ENCODE assay signal across 8 cellular contexts in the genomic region with DNA sequence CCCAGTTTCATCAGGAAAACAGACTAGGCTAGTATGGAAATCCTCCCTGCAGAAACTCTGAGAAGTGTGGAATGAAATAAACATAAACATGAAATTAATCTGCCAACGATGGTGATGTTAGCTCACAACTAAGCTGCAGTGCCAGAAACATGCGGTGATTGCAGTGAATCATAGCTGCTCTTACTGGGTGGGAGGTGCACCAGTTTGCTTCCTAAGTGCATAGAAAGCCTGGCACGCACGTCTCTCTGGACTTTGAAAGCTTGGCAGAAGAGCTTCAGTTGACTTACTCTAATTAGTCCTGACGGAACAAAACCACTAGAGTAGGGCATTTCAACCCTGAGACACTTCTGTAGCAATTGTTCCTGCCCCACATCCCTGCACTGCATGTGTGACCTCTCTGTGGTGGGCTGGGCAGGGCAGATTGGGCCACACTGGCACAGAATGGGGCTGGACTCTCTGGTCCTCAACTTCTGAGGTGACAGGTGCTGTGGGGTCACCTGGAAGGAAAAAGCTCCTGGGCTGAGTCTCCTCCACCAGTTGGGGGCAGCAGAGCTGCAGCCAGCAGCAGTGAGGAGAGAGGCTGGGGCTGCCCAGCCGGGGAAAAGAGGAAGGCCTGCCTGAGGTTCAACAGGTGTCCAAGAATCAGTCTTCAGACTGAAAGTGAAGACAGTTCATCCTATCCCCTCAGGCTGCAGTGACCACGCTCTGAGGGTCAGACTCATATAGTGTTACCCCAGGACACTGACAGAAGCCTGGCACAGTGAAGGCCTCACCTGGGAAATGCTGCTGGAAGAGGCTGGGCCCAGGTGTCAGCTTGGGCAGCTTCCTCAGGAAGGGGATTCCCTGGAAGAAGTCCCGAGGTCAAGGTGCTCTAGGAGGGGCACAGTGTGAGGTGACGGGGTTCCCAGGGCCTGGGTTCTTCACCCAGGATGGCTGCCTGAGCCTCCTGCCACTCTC. TPM values are rescaled to one million over a fixed set of nuclear protein-coding genes. Genes with fewer than 3 reads are reported as not detected.
A peak's percentile ranks its signal among the peaks of the same experiment; 100 is the strongest.
DNase-seq lines count a peak whose midpoint lies in the region; ATAC-seq, FAIRE-seq and TF ChIP-seq lines count a peak whose summit lies in the region.

No MANE protein-coding gene starts in this region.

- no peaks in the 10 kb centered on the region for H3K27me3 Mint-ChIP-seq in activated T-helper 17 cell treated with anti-CD3 and anti-CD28 coated beads, Interleukin-2, amount 50 U/mL, for 72 hours

- no peaks in the 10 kb centered on the region for H3K9me3 ChIP-seq in pancreas

- no peak overlapping the region for H3K27ac ChIP-seq in pancreas

- no peaks in the 10 kb centered on the region for H3K36me3 Mint-ChIP-seq in activated T-helper 17 cell treated with anti-CD3 and anti-CD28 coated beads, Interleukin-2, amount 50 U/mL, for 72 hours (ENCODE audit: low read depth)

- no peak overlapping the region for H3K4me3 ChIP-seq in pancreas

- intact Hi-C loops in pancreas (cut with DNase I), result loop anchor here in 1 of 3 donors (10.0 kb wide), 1 partner anchor 200 kb away; the partner anchor contains the start of gene IGLL5

- WGBS in pancreas, 2 donors, result 57 to 62% methylated on average over 9 of the region's 9 CpGs

- H3K36me3 ChIP-seq in pancreas, result no peaks in the 10 kb centered on the region

- peak; percentile 7 to 36 (median 28) for TF ChIP-seq CTCF in pancreas (IDR thresholded peaks at IDR 0.05)

- no peak overlapping the region for H3K4me3 Mint-ChIP-seq in activated T-helper 17 cell treated with anti-CD3 and anti-CD28 coated beads, Interleukin-2, amount 50 U/mL, for 72 hours

- ATAC-seq in pancreas, result peak in 3 of 4 donors; percentile 40 to 74 (median 59)
- ATAC-seq in HG02763 (IDR thresholded peaks at IDR 0.05; ENCODE audit: unreplicated experiment), result no peak
- no peak for ATAC-seq in activated T-helper 17 cell treated with anti-CD3 and anti-CD28 coated beads, Interleukin-2, amount 50 U/mL, for 72 hours (replicated peaks)

- H3K9me3 Mint-ChIP-seq in activated T-helper 17 cell treated with anti-CD3 and anti-CD28 coated beads, Interleukin-2, amount 50 U/mL, for 72 hours, result no peaks in the 10 kb centered on the region

- H3K4me1 Mint-ChIP-seq in activated T-helper 17 cell treated with anti-CD3 and anti-CD28 coated beads, Interleukin-2, amount 50 U/mL, for 72 hours, result no peaks in the 10 kb centered on the region

- H3K27me3 ChIP-seq in pancreas, result no peaks in the 10 kb centered on the region

- FAIRE-seq in pancreas (lab: Jason Lieb, UNC), result no peak

- DNase-seq in stimulated activated CD4-positive, alpha-beta T cell treated with anti-CD3 and anti-CD28 coated beads, Interleukin-12 subunit alpha, Interleukin-12 subunit beta, amount 100 ng/mL, for 48 hours (ENCODE audit: low read depth in 2 of 3, low spot score in 1 of 3), result peak in 2 of 3 donors; percentile 3 to 6
- no peak for DNase-seq in stimulated activated CD4-positive, alpha-beta T cell treated with anti-CD3 and anti-CD28 coated beads, Interleukin-4, amount 100 ng/mL, for 24 hours
- peak; percentile 34 for DNase-seq in MV-4-11 (lab: John Stamatoyannopoulos, UW)
- peak; percentile 92 for DNase-seq in dedifferentiated amniotic fluid mesenchymal stem cell (ENCODE audit: extremely low spot score)
- peak in 3 of 6 donors; percentile 43 to 69 (median 55) for DNase-seq in pancreas
- no peak for DNase-seq in NK-92 treated with Interleukin-12 subunit alpha and Interleukin-12 subunit beta, amount 100 ng/mL, for 24 hours (lab: John Stamatoyannopoulos, UW)

- H3K4me1 ChIP-seq in pancreas, result no peaks in the 10 kb centered on the region

- H3K27ac Mint-ChIP-seq in activated T-helper 17 cell treated with anti-CD3 and anti-CD28 coated beads, Interleukin-2, amount 50 U/mL, for 72 hours, result no peak overlapping the region

RNA-seq across cellular contexts. Expression of gene GGTLC2, which starts 40.5 kb away (rescaled TPM):
- not detected for total RNA-seq in pancreas
- polyA plus RNA-seq in pancreas, result not detected
- total RNA-seq in activated T-helper 17 cell treated with anti-CD3 and anti-CD28 coated beads, Interleukin-2, amount 50 U/mL, for 72 hours, result not detected

Comparison
In these comparisons a context has a peak if more than half of its experiments do, and no peak if none do; other contexts are left out.
1. DNase-seq: peak in stimulated activated CD4-positive, alpha-beta T cell treated with anti-CD3 and anti-CD28 coated beads, Interleukin-12 subunit alpha, Interleukin-12 subunit beta, amount 100 ng/mL, for 48 hours (2 of 3), MV-4-11 (single experiment) and dedifferentiated amniotic fluid mesenchymal stem cell (single experiment); none in stimulated activated CD4-positive, alpha-beta T cell treated with anti-CD3 and anti-CD28 coated beads, Interleukin-4, amount 100 ng/mL, for 24 hours (single experiment) and NK-92 treated with Interleukin-12 subunit alpha and Interleukin-12 subunit beta, amount 100 ng/mL, for 24 hours (single experiment).
2. ATAC-seq: peak in pancreas (3 of 4); none in HG02763 (single experiment) and activated T-helper 17 cell treated with anti-CD3 and anti-CD28 coated beads, Interleukin-2, amount 50 U/mL, for 72 hours (single experiment).